In genomic region chr2:38600242-38600891, GRCh38 we compare ENCODE assay signal across 9 cellular contexts. TPM values are rescaled to one million over a fixed set of nuclear protein-coding genes. Genes with fewer than 3 reads are reported as not detected.
DNase-seq lines count a peak whose midpoint lies in the region; ATAC-seq and TF ChIP-seq lines count a peak whose summit lies in the region.
"Had no signal": no experiment of that assay in that cellular context is flagged by ENCODE, and none has a peak within 500 bp of the region (broad histone marks: within the 10 kb centered on the region; RNA-seq: fewer than 3 reads in every experiment).

No MANE protein-coding gene starts in this region.

- H4K20me1 ChIP-seq in DND-41 (ENCODE audit: insufficient read depth, low read length) = peaks cover 39% of the 10 kb centered on the region

- H3K27me3 Mint-ChIP-seq in chondrocyte (ENCODE audit: low read depth) (no peaks in the 10 kb centered on the region), nephron progenitor cell (ENCODE audit: low read depth, poor library complexity) (peaks cover 3% of the 10 kb centered on the region)

- H3K4me3 ChIP-seq in DND-41 (ENCODE audit: low read depth in 1 of 2, low read length in 2 of 2) = peak overlapping the region; percentile 87 to 94; a peak in 3 of 4 replicates

- TF ChIP-seq CTCF in DND-41 (IDR thresholded peaks at IDR 0.05; ENCODE audit: borderline replicate concordance, extremely low read depth, low read length, poor library complexity, severe bottlenecking) (no peak), chondrocyte (IDR thresholded peaks at IDR 0.05) (no peak), nephron progenitor cell (IDR thresholded peaks at IDR 0.05) (no peak)

- peak overlapping the region; percentile 88 for H3K4me3 Mint-ChIP-seq in chondrocyte (ENCODE audit: unreplicated experiment)
- H3K4me3 Mint-ChIP-seq in nephron progenitor cell = peak overlapping the region; percentile 98

- H3K27ac ChIP-seq in DND-41 (ENCODE audit: low read length) = peak overlapping the region; percentile 13; the same call in 1 of the 2 replicates

- H2AFZ ChIP-seq in DND-41 (ENCODE audit: low read depth, low read length) = no peak overlapping the region

- H3K4me1 Mint-ChIP-seq in chondrocyte (ENCODE audit: low read depth) (peaks cover 52% of the 10 kb centered on the region), nephron progenitor cell (peaks cover 70% of the 10 kb centered on the region)

- no peaks in the 10 kb centered on the region for H3K9me3 ChIP-seq in DND-41 (ENCODE audit: insufficient read depth, low read length, severe bottlenecking)

- H3K27ac Mint-ChIP-seq in chondrocyte (ENCODE audit: unreplicated experiment) = peak overlapping the region; percentile 98
- peak overlapping the region; percentile 93 for H3K27ac Mint-ChIP-seq in nephron progenitor cell
- H3K27ac Mint-ChIP-seq: naive B cell had no signal

- peak overlapping the region; percentile 82 for H3K4me2 ChIP-seq in DND-41 (ENCODE audit: insufficient read depth, low read length)

- H3K9ac ChIP-seq in DND-41 (ENCODE audit: low read depth, low read length) = peak overlapping the region; percentile 96

- H3K79me2 ChIP-seq in DND-41 (ENCODE audit: insufficient read depth, low read length) = peaks cover 74% of the 10 kb centered on the region

- H3K4me1 ChIP-seq in DND-41 (ENCODE audit: insufficient read depth, low read length) = peaks cover 49% of the 10 kb centered on the region

- ATAC-seq in DND-41 (ENCODE audit: insufficient read depth, low read depth) = no peak
- ATAC-seq in HG02981 (IDR thresholded peaks at IDR 0.05; ENCODE audit: unreplicated experiment) = no peak

- H3K36me3 ChIP-seq in DND-41 (ENCODE audit: insufficient read depth, low read length) = peaks cover 7% of the 10 kb centered on the region; the same call in 1 of the 2 replicates

- H3K36me3 Mint-ChIP-seq in chondrocyte (ENCODE audit: low read depth) (no peaks in the 10 kb centered on the region), nephron progenitor cell (ENCODE audit: low read depth) (peaks cover 19% of the 10 kb centered on the region)
- H3K36me3 Mint-ChIP-seq: naive B cell had no signal

- no peaks in the 10 kb centered on the region for H3K9me3 Mint-ChIP-seq in chondrocyte (ENCODE audit: low read depth)
- H3K9me3 Mint-ChIP-seq in nephron progenitor cell = no peaks in the 10 kb centered on the region
- H3K9me3 Mint-ChIP-seq: naive B cell had no signal

- DNase-seq in DND-41 = peak; percentile 48
- DNase-seq in NCI-H82 (lab: John Stamatoyannopoulos, UW) = peak; percentile 66
- DNase-seq in chondrocyte (ENCODE audit: low spot score) = no peak
- peak; percentile 23 for DNase-seq in nephron progenitor cell
- DNase-seq in NCI-H187 (lab: John Stamatoyannopoulos, UW) = no peak
- DNase-seq in NCI-H2196 (lab: John Stamatoyannopoulos, UW; ENCODE audit: unreplicated experiment) = no peak
- no peak for DNase-seq in NCI-H1694 (lab: John Stamatoyannopoulos, UW)
- DNase-seq: naive B cell had no signal

- no peaks in the 10 kb centered on the region for H3K27me3 ChIP-seq in DND-41 (ENCODE audit: insufficient read depth, low read length, poor library complexity)

RNA-seq across cellular contexts. Expression of gene HNRNPLL, which starts 2.4 kb away (rescaled TPM):
- total RNA-seq in chondrocyte = 41.8 to 55.7 TPM (median 45.2 TPM) in 3 replicates

Comparison
In these comparisons a context has a peak if more than half of its experiments do, and no peak if none do; other contexts are left out.
1. DNase-seq: peak in DND-41 (single experiment), NCI-H82 (single experiment) and nephron progenitor cell (single experiment); none in chondrocyte (single experiment), NCI-H187 (0 of 2), NCI-H2196 (single experiment) and NCI-H1694 (single experiment).